8 cellular contexts compared by ENCODE assay signal in genomic region chr15:76339302-76340197, GRCh38. TPM values are rescaled to one million over a fixed set of nuclear protein-coding genes. Genes with fewer than 3 reads are reported as not detected.
DNase-seq lines count a peak whose midpoint lies in the region; ATAC-seq, FAIRE-seq and TF ChIP-seq lines count a peak whose summit lies in the region.

No MANE protein-coding gene starts in this region.

- H3K9me3 Mint-ChIP-seq in activated naive CD8-positive, alpha-beta T cell treated with anti-CD3 and anti-CD28 coated beads for 36 hours = no peaks in the 10 kb centered on the region

- peaks cover 52% of the 10 kb centered on the region for H3K4me1 Mint-ChIP-seq in activated naive CD8-positive, alpha-beta T cell treated with anti-CD3 and anti-CD28 coated beads for 36 hours

- H3K4me3 ChIP-seq in heart left ventricle (peak overlapping the region; percentile 2 to 61 (median 36)), urinary bladder (ENCODE audit: low read depth, low read length) (peak overlapping the region; percentile 30)

- intact Hi-C loops in heart left ventricle (cut with DNase I) (loop anchor here in 2 of 10 donors (10.0 kb wide), 2 partner anchors 105 to 525 kb away; no protein-coding TSS in a partner anchor), left ventricle myocardium superior (cut with micrococcal nuclease) (no loop called here)

- no peak for FAIRE-seq in HTR-8/SVneo (lab: Jason Lieb, UNC)

- ATAC-seq in heart left ventricle (no peak), left ventricle myocardium superior (no peak), HG02610 (IDR thresholded peaks at IDR 0.05; ENCODE audit: unreplicated experiment) (no peak)

- peak overlapping the region; percentile 87 for H3K4me3 Mint-ChIP-seq in activated naive CD8-positive, alpha-beta T cell treated with anti-CD3 and anti-CD28 coated beads for 36 hours

- H3K27me3 ChIP-seq in heart left ventricle = peaks cover 97 to 100% (median 100%) of the 10 kb centered on the region in 9 donors

- 10 to 20% (median 13%) methylated on average over 33 to 48 of the region's 48 CpGs for WGBS in heart left ventricle, 4 donors
- WGBS in urinary bladder = 20% methylated on average over 48 of the region's 48 CpGs

- DNase-seq in heart left ventricle = no peak
- no peak for DNase-seq in left ventricle myocardium superior
- no peak for DNase-seq in activated naive CD8-positive, alpha-beta T cell treated with anti-CD3 and anti-CD28 coated beads for 36 hours
- DNase-seq in lung microvascular endothelial cell (ENCODE audit: low read depth in 2 of 2) = peak; percentile 29 to 37
- DNase-seq in DMS 273 treated with DMSO at 0.1 percent for 48 hours (lab: John Stamatoyannopoulos, UW) = no peak
- no peak for DNase-seq in HTR-8/SVneo (ENCODE audit: insufficient read length, low spot score)

- TF ChIP-seq POLR2A in heart left ventricle (IDR thresholded peaks at IDR 0.05) = no peak

- H3K27ac Mint-ChIP-seq in activated naive CD8-positive, alpha-beta T cell treated with anti-CD3 and anti-CD28 coated beads for 36 hours = peak overlapping the region; percentile 46

- peaks cover 6 to 87% (median 55%) of the 10 kb centered on the region in 12 donors for H3K4me1 ChIP-seq in heart left ventricle
- H3K4me1 ChIP-seq in urinary bladder (ENCODE audit: insufficient read depth) = peaks cover 10% of the 10 kb centered on the region

- no peaks in the 10 kb centered on the region for H3K36me3 ChIP-seq in heart left ventricle
- H3K36me3 ChIP-seq in urinary bladder (ENCODE audit: insufficient read depth) = no peaks in the 10 kb centered on the region

- peak overlapping the region in 1 of 12 donors; percentile 32 for H3K27ac ChIP-seq in heart left ventricle
- H3K27ac ChIP-seq in urinary bladder (ENCODE audit: low read depth) = no peak overlapping the region

- no peaks in the 10 kb centered on the region for H3K9me3 ChIP-seq in heart left ventricle

- H3K36me3 Mint-ChIP-seq in activated naive CD8-positive, alpha-beta T cell treated with anti-CD3 and anti-CD28 coated beads for 36 hours = no peaks in the 10 kb centered on the region

- H3K27me3 Mint-ChIP-seq in activated naive CD8-positive, alpha-beta T cell treated with anti-CD3 and anti-CD28 coated beads for 36 hours = peaks cover 91% of the 10 kb centered on the region

- no peak for TF ChIP-seq CTCF in heart left ventricle (IDR thresholded peaks at IDR 0.05)

RNA-seq across cellular contexts. Expression of gene ISL2, which starts 3.0 kb away (rescaled TPM):
- total RNA-seq in heart left ventricle (not detected), left ventricle myocardium superior (not detected), lung microvascular endothelial cell (0.40 and 0.65 TPM in 2 replicates), urinary bladder (1.5 TPM)
- polyA plus RNA-seq in heart left ventricle (not detected), urinary bladder (not detected)
- under 1 TPM in 1 of 2 experiments, not detected in 1; 0.22 TPM for total RNA-seq in activated naive CD8-positive, alpha-beta T cell treated with anti-CD3 and anti-CD28 coated beads for 36 hours

RNA-seq across cellular contexts. Expression of gene ETFA, which starts 28.3 kb away (rescaled TPM):
- total RNA-seq in heart left ventricle (100 to 1,000 TPM; 244 to 536 (median 369) TPM), left ventricle myocardium superior (497 TPM), lung microvascular endothelial cell (131 and 158 TPM in 2 replicates), urinary bladder (117 TPM)
- polyA plus RNA-seq in heart left ventricle (100 to 1,000 TPM; 210 to 217 TPM), urinary bladder (99.8 TPM)
- 100 to 1,000 TPM; 166 to 168 TPM for total RNA-seq in activated naive CD8-positive, alpha-beta T cell treated with anti-CD3 and anti-CD28 coated beads for 36 hours

Comparison
In these comparisons a context has a peak if more than half of its experiments do, and no peak if none do; other contexts are left out.
1. DNase-seq: peak in lung microvascular endothelial cell (2 of 2); none in heart left ventricle (0 of 5), left ventricle myocardium superior (single experiment), activated naive CD8-positive, alpha-beta T cell treated with anti-CD3 and anti-CD28 coated beads for 36 hours (single experiment), DMS 273 treated with DMSO at 0.1 percent for 48 hours (single experiment) and HTR-8/SVneo (single experiment).